Comparison of ENCODE assay signal across 1 cellular context in the genomic region with DNA sequence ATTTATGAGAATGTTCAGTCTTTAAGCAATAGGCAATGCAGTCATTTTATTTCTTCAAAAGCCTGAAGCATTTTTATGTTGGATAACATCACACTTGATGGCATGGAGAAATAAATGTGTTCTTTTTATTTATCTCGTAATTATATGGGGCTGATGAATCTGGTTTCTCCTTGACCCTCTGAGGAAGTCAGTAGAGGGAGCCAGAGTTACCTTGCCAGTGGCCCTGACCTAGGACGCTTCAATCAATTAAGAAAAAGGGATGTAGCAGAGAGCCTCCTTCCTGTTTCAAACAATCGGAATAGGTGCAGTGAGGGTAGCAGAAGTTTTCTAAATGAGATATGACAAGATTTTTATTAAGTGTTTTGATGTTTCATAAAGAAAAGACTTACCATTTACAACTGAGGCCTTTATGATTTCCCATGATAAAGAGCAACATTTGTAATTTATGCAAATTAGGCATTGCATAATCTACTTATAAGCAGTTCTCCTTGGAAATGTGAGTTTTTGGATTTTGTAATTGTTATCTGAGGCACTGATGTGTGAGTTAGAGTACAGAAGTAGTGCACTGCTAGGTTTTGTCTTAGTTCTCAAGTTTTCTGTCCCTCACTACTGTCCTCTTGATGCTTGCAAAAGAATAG.
TF ChIP-seq lines count a peak whose summit lies in the region.

No MANE protein-coding gene starts in this region.

TF ChIP-seq in SK-N-SH treated with all-trans-retinoic acid at 6 μM for 48 hours, 23 proteins besides CTCF, POLR2A, EP300 and RAD21 (continued from another document):
- TF ChIP-seq, protein P1, sequence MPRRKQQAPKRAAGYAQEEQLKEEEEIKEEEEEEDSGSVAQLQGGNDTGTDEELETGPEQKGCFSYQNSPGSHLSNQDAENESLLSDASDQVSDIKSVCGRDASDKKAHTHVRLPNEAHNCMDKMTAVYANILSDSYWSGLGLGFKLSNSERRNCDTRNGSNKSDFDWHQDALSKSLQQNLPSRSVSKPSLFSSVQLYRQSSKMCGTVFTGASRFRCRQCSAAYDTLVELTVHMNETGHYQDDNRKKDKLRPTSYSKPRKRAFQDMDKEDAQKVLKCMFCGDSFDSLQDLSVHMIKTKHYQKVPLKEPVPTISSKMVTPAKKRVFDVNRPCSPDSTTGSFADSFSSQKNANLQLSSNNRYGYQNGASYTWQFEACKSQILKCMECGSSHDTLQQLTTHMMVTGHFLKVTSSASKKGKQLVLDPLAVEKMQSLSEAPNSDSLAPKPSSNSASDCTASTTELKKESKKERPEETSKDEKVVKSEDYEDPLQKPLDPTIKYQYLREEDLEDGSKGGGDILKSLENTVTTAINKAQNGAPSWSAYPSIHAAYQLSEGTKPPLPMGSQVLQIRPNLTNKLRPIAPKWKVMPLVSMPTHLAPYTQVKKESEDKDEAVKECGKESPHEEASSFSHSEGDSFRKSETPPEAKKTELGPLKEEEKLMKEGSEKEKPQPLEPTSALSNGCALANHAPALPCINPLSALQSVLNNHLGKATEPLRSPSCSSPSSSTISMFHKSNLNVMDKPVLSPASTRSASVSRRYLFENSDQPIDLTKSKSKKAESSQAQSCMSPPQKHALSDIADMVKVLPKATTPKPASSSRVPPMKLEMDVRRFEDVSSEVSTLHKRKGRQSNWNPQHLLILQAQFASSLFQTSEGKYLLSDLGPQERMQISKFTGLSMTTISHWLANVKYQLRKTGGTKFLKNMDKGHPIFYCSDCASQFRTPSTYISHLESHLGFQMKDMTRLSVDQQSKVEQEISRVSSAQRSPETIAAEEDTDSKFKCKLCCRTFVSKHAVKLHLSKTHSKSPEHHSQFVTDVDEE (CRISPR knock-in tag; IDR thresholded peaks at IDR 0.05) = no peak
- TF ChIP-seq ISL1 (CRISPR knock-in tag; IDR thresholded peaks at IDR 0.05) (no peak), ZFP3 (CRISPR knock-in tag; IDR thresholded peaks at IDR 0.05) (no peak), ZFP30 (CRISPR knock-in tag; IDR thresholded peaks at IDR 0.05) (no peak), PPARA (CRISPR knock-in tag; IDR thresholded peaks at IDR 0.05; ENCODE audit: borderline replicate concordance) (no peak), TCF4 (CRISPR knock-in tag; IDR thresholded peaks at IDR 0.05; ENCODE audit: borderline replicate concordance) (no peak), BACH2 (CRISPR knock-in tag; IDR thresholded peaks at IDR 0.05; ENCODE audit: borderline replicate concordance) (no peak), TOX (CRISPR knock-in tag; IDR thresholded peaks at IDR 0.05; ENCODE audit: borderline replicate concordance) (no peak), SNAI2 (CRISPR knock-in tag; IDR thresholded peaks at IDR 0.05) (no peak)
